8 cellular contexts compared by ENCODE assay signal in genomic region chrX:148501121-148502066, GRCh38. TPM values are rescaled to one million over a fixed set of nuclear protein-coding genes. Genes with fewer than 3 reads are reported as not detected.
DNase-seq lines count a peak whose midpoint lies in the region; ATAC-seq lines count a peak whose summit lies in the region.

No MANE protein-coding gene starts in this region.

- H3K9me3 ChIP-seq in HUES64 (ENCODE audit: insufficient read depth, low read depth, low read length): no peaks in the 10 kb centered on the region

- peak; percentile 17 for ATAC-seq in GM18502 (IDR thresholded peaks at IDR 0.05; ENCODE audit: poor library complexity, unreplicated experiment)
- peak; percentile 48 to 71 for ATAC-seq in activated naive CD4-positive, alpha-beta T cell treated with anti-CD3 and anti-CD28 coated beads, Interleukin-2, amount 50 U/mL, for 72 hours
- ATAC-seq in stimulated activated naive B cell treated with anti-CD40 and anti-IgM and Interleukin-4, amounts not matched to agents 10 μg/mL and 1 μg/mL and 100 μg/mL, for 72 hours (replicated peaks): peak; percentile 21 to 24

- H3K36me3 Mint-ChIP-seq in activated naive CD4-positive, alpha-beta T cell treated with anti-CD3 and anti-CD28 coated beads, Interleukin-2, amount 50 U/mL, for 72 hours: no peaks in the 10 kb centered on the region
- H3K36me3 Mint-ChIP-seq in stimulated activated naive B cell treated with anti-CD40 and anti-IgM and Interleukin-4, amounts not matched to agents 10 μg/mL and 1 μg/mL and 100 μg/mL, for 72 hours: no peaks in the 10 kb centered on the region

- DNase-seq in activated naive CD4-positive, alpha-beta T cell treated with anti-CD3 and anti-CD28 coated beads, Interleukin-2, amount 50 U/mL, for 72 hours (ENCODE audit: low spot score in 2 of 2): peak in 1 of 2 donors; percentile 5
- DNase-seq in iPS-NIHi11 (ENCODE audit: low spot score) (peak; percentile 20), A172 (ENCODE audit: low spot score) (no peak), NCI-H1694 (lab: John Stamatoyannopoulos, UW) (no peak), occipital lobe (lab: John Stamatoyannopoulos, UW) (no peak)
- peak; percentile 4 for DNase-seq in stimulated activated naive B cell treated with anti-CD40 and anti-IgM and Interleukin-4, amounts not matched to agents 10 μg/mL and 1 μg/mL and 100 μg/mL, for 72 hours

- peak overlapping the region; percentile 71; the same call in 1 of the 2 replicates for H3K27ac ChIP-seq in HUES64 (ENCODE audit: low read depth, low read length)

- H3K27me3 Mint-ChIP-seq in stimulated activated naive B cell treated with anti-CD40 and anti-IgM and Interleukin-4, amounts not matched to agents 10 μg/mL and 1 μg/mL and 100 μg/mL, for 72 hours: peaks cover 0 to 4% of the 10 kb centered on the region in 2 donors

- under 1% methylated on average over 50 of the region's 60 CpGs for WGBS in HUES64

- no peak overlapping the region for H3K27ac Mint-ChIP-seq in activated naive CD4-positive, alpha-beta T cell treated with anti-CD3 and anti-CD28 coated beads, Interleukin-2, amount 50 U/mL, for 72 hours
- peak overlapping the region; percentile 73 for H3K27ac Mint-ChIP-seq in stimulated activated naive B cell treated with anti-CD40 and anti-IgM and Interleukin-4, amounts not matched to agents 10 μg/mL and 1 μg/mL and 100 μg/mL, for 72 hours

- H3K27me3 ChIP-seq in HUES64 (ENCODE audit: insufficient read depth, low read length): peaks cover 19% of the 10 kb centered on the region

- peaks cover 14% of the 10 kb centered on the region for H3K4me1 ChIP-seq in HUES64 (ENCODE audit: insufficient read depth, low read length)

- H3K9me3 Mint-ChIP-seq in activated naive CD4-positive, alpha-beta T cell treated with anti-CD3 and anti-CD28 coated beads, Interleukin-2, amount 50 U/mL, for 72 hours: no peaks in the 10 kb centered on the region
- H3K9me3 Mint-ChIP-seq in stimulated activated naive B cell treated with anti-CD40 and anti-IgM and Interleukin-4, amounts not matched to agents 10 μg/mL and 1 μg/mL and 100 μg/mL, for 72 hours: no peaks in the 10 kb centered on the region

- peak overlapping the region; percentile 86 to 90 for H3K4me3 Mint-ChIP-seq in stimulated activated naive B cell treated with anti-CD40 and anti-IgM and Interleukin-4, amounts not matched to agents 10 μg/mL and 1 μg/mL and 100 μg/mL, for 72 hours

- peak overlapping the region; percentile 69 for H3K4me3 ChIP-seq in HUES64 (ENCODE audit: low read length)

- H3K4me1 Mint-ChIP-seq in stimulated activated naive B cell treated with anti-CD40 and anti-IgM and Interleukin-4, amounts not matched to agents 10 μg/mL and 1 μg/mL and 100 μg/mL, for 72 hours: peaks cover 0 to 5% of the 10 kb centered on the region in 2 donors

- H3K36me3 ChIP-seq in HUES64 (ENCODE audit: insufficient read depth, low read length): no peaks in the 10 kb centered on the region

- H3K9ac ChIP-seq in HUES64 (ENCODE audit: low read depth, low read length): peak overlapping the region; percentile 69

RNA-seq across cellular contexts. Expression of gene AFF2, which starts 1.0 kb away (rescaled TPM):
- polyA plus RNA-seq in HUES64 (2013, experiment 1 of 2): 5.2 TPM
- polyA plus RNA-seq in HUES64 (2013, experiment 2 of 2): 6.1 TPM
- total RNA-seq in activated naive CD4-positive, alpha-beta T cell treated with anti-CD3 and anti-CD28 coated beads, Interleukin-2, amount 50 U/mL, for 72 hours: 1 to 10 TPM in 1 of 2 donors, under 1 TPM in 1; 0.77 to 1.0 TPM
- total RNA-seq in A172 (2014; rRNA removed; shearing (Covaris generic)): under 0.01 and 0.02 TPM in 2 replicates
- total RNA-seq in occipital lobe: 343 TPM

Comparison
In these comparisons a context has a peak if more than half of its experiments do, and no peak if none do; other contexts are left out.
1. DNase-seq: peak in iPS-NIHi11 (single experiment) and stimulated activated naive B cell treated with anti-CD40 and anti-IgM and Interleukin-4, amounts not matched to agents 10 μg/mL and 1 μg/mL and 100 μg/mL, for 72 hours (single experiment); none in A172 (single experiment), NCI-H1694 (single experiment) and occipital lobe (single experiment).
2. RNA of gene AFF2, which starts 1.0 kb away (total RNA-seq): 343 TPM in occipital lobe (single experiment); 0.77 to 1.0 TPM in activated naive CD4-positive, alpha-beta T cell treated with anti-CD3 and anti-CD28 coated beads, Interleukin-2, amount 50 U/mL, for 72 hours and under 0.01 to 0.02 TPM in A172; every median in the first group is over 100 times any median in the second.
3. Peak in every context shown above with its lines, with median percentiles within 50 percentile points of each other: ATAC-seq.